In the genomic region with DNA sequence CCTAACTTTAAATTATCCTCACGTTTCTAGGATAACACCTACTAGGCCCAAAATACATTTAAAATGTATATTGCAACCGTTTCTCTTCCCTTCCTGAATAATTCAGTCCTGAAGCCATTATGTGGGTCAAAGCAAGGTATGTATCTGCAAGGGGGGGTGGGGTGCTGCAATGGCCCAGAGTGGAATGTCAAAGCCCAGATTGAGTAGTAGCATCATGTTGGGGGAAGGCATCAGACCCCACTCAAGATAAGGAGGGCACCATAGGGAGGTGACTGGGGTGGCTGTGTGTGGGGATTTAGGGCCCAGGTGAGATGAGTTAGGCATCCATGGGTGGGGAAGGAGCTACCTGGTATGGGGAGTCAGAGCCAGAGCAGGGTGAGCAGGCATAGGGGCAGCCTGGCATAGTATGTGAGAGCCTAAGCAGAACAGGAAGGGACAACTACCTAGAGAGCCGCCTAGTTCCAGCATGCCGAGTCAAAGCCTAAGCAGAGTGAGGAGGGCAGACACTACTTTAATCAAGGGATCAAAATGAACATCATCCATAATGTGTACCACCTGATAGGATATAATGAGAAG, we compare ENCODE assay signal across 14 cellular contexts.
"Had no signal": no experiment of that assay in that cellular context is flagged by ENCODE, and none has a peak within 500 bp of the region (broad histone marks: within the 10 kb centered on the region; RNA-seq: fewer than 3 reads in every experiment).

No MANE protein-coding gene starts in this region.

- ATAC-seq: activated CD4-positive, CD25-positive, alpha-beta regulatory T cell treated with anti-CD3 and anti-CD28 coated beads, Interleukin-2, amount 50 U/mL, for 24 hours; foreskin keratinocyte; psoas muscle; stimulated activated memory B cell treated with anti-CD40 and anti-IgM and Interleukin-4, amounts not matched to agents 10 μg/mL and 1 μg/mL and 100 μg/mL, for 72 hours had no signal

- H3K4me3 Mint-ChIP-seq: natural killer cell treated with Interleukin-12 subunit alpha and Interleukin-12 subunit beta and Interleukin-15 and Interleukin-18, amount 100 ng/mL, for 72 hours; stimulated activated memory B cell treated with anti-CD40 and anti-IgM and Interleukin-4, amounts not matched to agents 10 μg/mL and 1 μg/mL and 100 μg/mL, for 72 hours had no signal

- H3K36me3 Mint-ChIP-seq: natural killer cell treated with Interleukin-12 subunit alpha and Interleukin-12 subunit beta and Interleukin-15 and Interleukin-18, amount 100 ng/mL, for 72 hours had no signal

- DNase-seq: activated CD4-positive, alpha-beta T cell treated with anti-CD3 and anti-CD28 coated beads, Interleukin-2, amount 50 U/mL, for 48 hours; activated naive CD4-positive, alpha-beta T cell treated with anti-CD3 and anti-CD28 coated beads, Interleukin-2, amount 50 U/mL, for 16 hours; amygdala; brain microvascular endothelial cell; foreskin keratinocyte; heart left ventricle; mammary epithelial cell; psoas muscle; right lobe of liver; stimulated activated CD4-positive, alpha-beta T cell treated with anti-CD3 and anti-CD28 coated beads, Interleukin-1b, Interleukin-23, amount 100 ng/mL, for 48 hours; upper lobe of left lung had no signal

- H3K9me3 ChIP-seq: heart left ventricle, psoas muscle, right lobe of liver, upper lobe of left lung had no signal

- H3K9me3 Mint-ChIP-seq: natural killer cell treated with Interleukin-12 subunit alpha and Interleukin-12 subunit beta and Interleukin-15 and Interleukin-18, amount 100 ng/mL, for 72 hours; stimulated activated memory B cell treated with anti-CD40 and anti-IgM and Interleukin-4, amounts not matched to agents 10 μg/mL and 1 μg/mL and 100 μg/mL, for 72 hours had no signal

- H3K27ac Mint-ChIP-seq: natural killer cell treated with Interleukin-12 subunit alpha and Interleukin-12 subunit beta and Interleukin-15 and Interleukin-18, amount 100 ng/mL, for 72 hours; stimulated activated memory B cell treated with anti-CD40 and anti-IgM and Interleukin-4, amounts not matched to agents 10 μg/mL and 1 μg/mL and 100 μg/mL, for 72 hours had no signal

- H3K27me3 Mint-ChIP-seq: natural killer cell treated with Interleukin-12 subunit alpha and Interleukin-12 subunit beta and Interleukin-15 and Interleukin-18, amount 100 ng/mL, for 72 hours; stimulated activated memory B cell treated with anti-CD40 and anti-IgM and Interleukin-4, amounts not matched to agents 10 μg/mL and 1 μg/mL and 100 μg/mL, for 72 hours had no signal
